9 cellular contexts compared by ENCODE assay signal in genomic region chr2:121902171-121902591, GRCh38.
DNase-seq lines count a peak whose midpoint lies in the region; ATAC-seq and TF ChIP-seq lines count a peak whose summit lies in the region.
"Had no signal": no experiment of that assay in that cellular context is flagged by ENCODE, and none has a peak within 500 bp of the region (broad histone marks: within the 10 kb centered on the region; RNA-seq: fewer than 3 reads in every experiment).

No MANE protein-coding gene starts in this region.

- no peaks in the 10 kb centered on the region for H3K36me3 ChIP-seq in upper lobe of right lung
- H3K36me3 ChIP-seq in psoas muscle (ENCODE audit: insufficient read depth in 1 of 2, low read depth in 1 of 2) = no peaks in the 10 kb centered on the region

- no peak overlapping the region for H3K27ac ChIP-seq in upper lobe of right lung
- H3K27ac ChIP-seq in psoas muscle = no peak overlapping the region
- H3K27ac ChIP-seq in RWPE1 = no peak overlapping the region

- peak; percentile 7 for TF ChIP-seq CTCF in upper lobe of right lung (IDR thresholded peaks at IDR 0.05)
- TF ChIP-seq CTCF in psoas muscle (IDR thresholded peaks at IDR 0.05) = no peak
- no peak for TF ChIP-seq CTCF in RWPE1 (conservative IDR thresholded peaks at IDR 0.05; ENCODE audit: low read depth)

- 64 to 78% (median 72%) methylated on average over 18 of the region's 18 CpGs for WGBS in psoas muscle, 3 donors

- POLR2A ChIA-PET in RWPE1 (lab: Yijun Ruan, JAX; ENCODE audit: low non-redundant PET) = no interaction called here

- H3K9me3 ChIP-seq in upper lobe of right lung = no peaks in the 10 kb centered on the region
- no peaks in the 10 kb centered on the region for H3K9me3 ChIP-seq in psoas muscle

- H3K4me1 ChIP-seq in upper lobe of right lung (no peaks in the 10 kb centered on the region), psoas muscle (no peaks in the 10 kb centered on the region)

- ATAC-seq in upper lobe of right lung = no peak
- ATAC-seq in psoas muscle = no peak

- H3K27me3 ChIP-seq in upper lobe of right lung = no peaks in the 10 kb centered on the region
- peaks cover 0 to under 1% (median 0%) of the 10 kb centered on the region in 3 donors for H3K27me3 ChIP-seq in psoas muscle (ENCODE audit: insufficient read depth in 3 of 3, low read length in 2 of 3)

- intact Hi-C loops in head of caudate nucleus (cut with DNase I) = no loop called here
- intact Hi-C loops in upper lobe of right lung (cut with DNase I) = no loop called here
- intact Hi-C loops in psoas muscle (cut with DNase I) = no loop called here

- peak; percentile 9 for DNase-seq in stimulated activated CD4-positive, alpha-beta T cell treated with anti-CD3 and anti-CD28 coated beads, Interleukin-2, amount 100 ng/mL, for 4 hours (ENCODE audit: low read depth)
- DNase-seq in stimulated activated CD4-positive, alpha-beta T cell treated with anti-CD3 and anti-CD28 coated beads, Interleukin-2, amount 100 ng/mL, for 24 hours = no peak
- DNase-seq in NCI-H526 (lab: John Stamatoyannopoulos, UW) = peak; percentile 26 to 84
- peak in 30 of 42 donors; percentile 13 to 66 (median 38) for DNase-seq in head of caudate nucleus
- DNase-seq in upper lobe of right lung = no peak
- no peak for DNase-seq in psoas muscle
- no peak for DNase-seq in RWPE1 (ENCODE audit: low spot score)
- no peak for DNase-seq in NCI-H128 (lab: John Stamatoyannopoulos, UW; ENCODE audit: unreplicated experiment)
- DNase-seq: CD4-positive, alpha-beta T cell had no signal

- CTCF ChIA-PET in RWPE1 (lab: Yijun Ruan, JAX) = no interaction called here

- H3K4me3 ChIP-seq in upper lobe of right lung (no peak overlapping the region), psoas muscle (no peak overlapping the region)

Comparison
In these comparisons a context has a peak if more than half of its experiments do, and no peak if none do; other contexts are left out.
1. DNase-seq: peak in stimulated activated CD4-positive, alpha-beta T cell treated with anti-CD3 and anti-CD28 coated beads, Interleukin-2, amount 100 ng/mL, for 4 hours (single experiment), NCI-H526 (2 of 2) and head of caudate nucleus (30 of 42); none in stimulated activated CD4-positive, alpha-beta T cell treated with anti-CD3 and anti-CD28 coated beads, Interleukin-2, amount 100 ng/mL, for 24 hours (0 of 2), upper lobe of right lung (single experiment), psoas muscle (0 of 2), RWPE1 (single experiment) and NCI-H128 (single experiment).